ENCODE assay signal across 8 cellular contexts in genomic region chr1:37473431-37474050, GRCh38. TPM values are rescaled to one million over a fixed set of nuclear protein-coding genes. Genes with fewer than 3 reads are reported as not detected.
A peak's percentile ranks its signal among the peaks of the same experiment; 100 is the strongest.
DNase-seq lines count a peak whose midpoint lies in the region; ATAC-seq and TF ChIP-seq lines count a peak whose summit lies in the region.

No MANE protein-coding gene starts in this region.

- H3K18ac ChIP-seq in H9 (ENCODE audit: insufficient read length, low read depth, low read length) = peak overlapping the region; percentile 18

- H3K27ac ChIP-seq in A673 (ENCODE audit: low read depth, low read length, poor library complexity, severe bottlenecking) (no peak overlapping the region), H9 (ENCODE audit: insufficient read length, low read depth, low read length) (no peak overlapping the region), esophagus (ENCODE audit: low read depth in 2 of 2, low read length in 1 of 2) (peak overlapping the region; percentile 86 to 98)

- H3K79me2 ChIP-seq in H9 (ENCODE audit: insufficient read depth, low read length) = peaks cover 3% of the 10 kb centered on the region; the same call in 1 of the 2 replicates

- intact Hi-C loops in A673 (cut with micrococcal nuclease; ENCODE audit: unreplicated experiment) (no loop called here), activated B cell treated with CpG ODN at 0.5 μM for 24 hours (cut with micrococcal nuclease) (loop anchor here (1.0 to 10.0 kb wide), 7 partner anchors 13 to 1631 kb away; partner anchors contain the start of genes C1orf122, CDCA8, MEAF6 and YRDC), natural killer cell (cut with micrococcal nuclease) (loop anchor here (1.0 to 10.0 kb wide), 2 partner anchors 8 to 531 kb away; partner anchors contain the start of gene FHL3), sciatic nerve (cut with DNase I) (no loop called here)

- H3K9me3 Mint-ChIP-seq in H9 (no peaks in the 10 kb centered on the region), activated B cell treated with CpG ODN at 0.5 μM for 24 hours (no peaks in the 10 kb centered on the region), natural killer cell (no peaks in the 10 kb centered on the region)

- no peak overlapping the region for H3K9ac ChIP-seq in H9 (ENCODE audit: extremely low read depth, insufficient read length, low read length)

- H3K27ac Mint-ChIP-seq in H9 (peak overlapping the region in 1 of 3 experiments; percentile 27; a peak in 1 of 7 replicates), activated B cell treated with CpG ODN at 0.5 μM for 24 hours (peak overlapping the region; percentile 66), natural killer cell (peak overlapping the region; percentile 99 to 100)

- peaks cover 9% of the 10 kb centered on the region in 3 experiments; a peak in 5 of 7 replicates for H3K36me3 Mint-ChIP-seq in H9 (ENCODE audit: insufficient read depth in 1 of 3, low read depth in 3 of 3)
- peaks cover 35% of the 10 kb centered on the region for H3K36me3 Mint-ChIP-seq in activated B cell treated with CpG ODN at 0.5 μM for 24 hours (ENCODE audit: low read depth)
- no peaks in the 10 kb centered on the region for H3K36me3 Mint-ChIP-seq in natural killer cell

- H3K79me1 ChIP-seq in H9 (ENCODE audit: insufficient read depth, low read depth, low read length, poor library complexity, severe bottlenecking) = no peaks in the 10 kb centered on the region

- peaks cover 48 to 53% of the 10 kb centered on the region in 2 experiments for H3K4me1 Mint-ChIP-seq in H9
- peaks cover 30% of the 10 kb centered on the region for H3K4me1 Mint-ChIP-seq in activated B cell treated with CpG ODN at 0.5 μM for 24 hours
- peaks cover 59 to 68% of the 10 kb centered on the region in 2 donors for H3K4me1 Mint-ChIP-seq in natural killer cell

- H2BK15ac ChIP-seq in H9 (ENCODE audit: low read depth, low read length) = no peak overlapping the region

- no peaks in the 10 kb centered on the region for H3K27me3 ChIP-seq in A673 (replicated peaks; ENCODE audit: insufficient read depth, low read depth, low read length, poor library complexity)
- H3K27me3 ChIP-seq in H9 (ENCODE audit: insufficient read depth, low read length) = peaks cover 4% of the 10 kb centered on the region; the same call in 1 of the 2 replicates
- no peaks in the 10 kb centered on the region for H3K27me3 ChIP-seq in esophagus (ENCODE audit: control insufficient read depth in 1 of 2, insufficient read depth in 2 of 2, low read length in 2 of 2)

- H3K4ac ChIP-seq in H9 (ENCODE audit: low read depth, low read length) = no peak overlapping the region

- DNase-seq in A673 (ENCODE audit: low spot score) (peak; percentile 29), H9 (no peak), activated B cell treated with CpG ODN at 0.5 μM for 24 hours (no peak), natural killer cell (peak; percentile 43), sciatic nerve (ENCODE audit: low spot score) (no peak), NOMO-1 treated with DMSO at 0.1 percent for 48 hours (lab: John Stamatoyannopoulos, UW; ENCODE audit: unreplicated experiment) (no peak), HuH-7.5 (ENCODE audit: low spot score) (no peak)

- TSS peak; percentile 19 for BruUV-seq in A673 (replicated peaks; lab: Mats Ljungman, UMichigan)

- CTCF ChIA-PET in A673 (lab: Charles Lee) = interaction anchor here (0.6 kb wide), 1 partner anchor 545 kb away, joined by 3 read pairs; no protein-coding TSS in a partner anchor
- CTCF ChIA-PET in activated B cell treated with CpG ODN at 0.5 μM for 24 hours (lab: Charles Lee) = interaction anchor here (1.8 to 10.1 kb wide), 2 partner anchors 14 to 18 kb away, joined by 7 to 124 read pairs; no protein-coding TSS in a partner anchor

- WGBS in H9 (ENCODE audit: extremely low coverage, insufficient read length, low lambda C conversion rate) = no CpG with 5 or more reads among the region's 12 CpGs
- 21 to 25% methylated on average over 12 of the region's 12 CpGs for WGBS in esophagus, 2 donors

- H3K4me2 ChIP-seq in H9 (ENCODE audit: insufficient read depth, insufficient read length, low read length) = peak overlapping the region; percentile 98

- H3K23ac ChIP-seq in H9 (ENCODE audit: insufficient read length, low read depth, low read length) = no peak overlapping the region

- no peak overlapping the region for H2BK20ac ChIP-seq in H9 (ENCODE audit: low read depth, low read length, poor library complexity, severe bottlenecking)

- no peak overlapping the region for H2BK5ac ChIP-seq in H9 (ENCODE audit: insufficient read length, low read length)

- no peak overlapping the region for H4K5ac ChIP-seq in H9 (ENCODE audit: insufficient read length, low read depth, low read length)

- H3K4me3 ChIP-seq in A673 (ENCODE audit: low read depth, low read length, poor library complexity, severe bottlenecking) (peak overlapping the region; percentile 75), esophagus (ENCODE audit: low read depth in 1 of 2, low read length in 2 of 2) (peak overlapping the region; percentile 70)

- no peak overlapping the region for H2AFZ ChIP-seq in H9 (ENCODE audit: low read length)

- H3K4me1 ChIP-seq in A673 (ENCODE audit: insufficient read depth, low read length, poor library complexity, severe bottlenecking) = peaks cover 52% of the 10 kb centered on the region
- H3K4me1 ChIP-seq in H9 (ENCODE audit: insufficient read depth, low read length) = peaks cover 17% of the 10 kb centered on the region; the same call in 1 of the 2 replicates
- peaks cover 13 to 42% of the 10 kb centered on the region in 2 donors for H3K4me1 ChIP-seq in esophagus (ENCODE audit: control insufficient read depth in 2 of 2, insufficient read depth in 2 of 2, low read length in 1 of 2)

- no peak overlapping the region for H3K14ac ChIP-seq in H9 (ENCODE audit: insufficient read depth, low read length)

- H2BK12ac ChIP-seq in H9 (ENCODE audit: insufficient read length, low read depth, low read length) = no peak overlapping the region

- no peak overlapping the region for H4K8ac ChIP-seq in H9 (replicated peaks; ENCODE audit: insufficient read length, low read depth, low read length)

- H3K56ac ChIP-seq in H9 (ENCODE audit: insufficient read length, low read depth, low read length) = no peak overlapping the region

- H3K27me3 Mint-ChIP-seq in H9 (ENCODE audit: low read depth) (peaks cover 18% of the 10 kb centered on the region), activated B cell treated with CpG ODN at 0.5 μM for 24 hours (peaks cover 6% of the 10 kb centered on the region), natural killer cell (ENCODE audit: low read depth in 2 of 2) (no peaks in the 10 kb centered on the region)

- no peak for TF ChIP-seq CTCF in A673 (conservative IDR thresholded peaks at IDR 0.05; ENCODE audit: low read depth, low read length)
- TF ChIP-seq CTCF in H9 (conservative IDR thresholded peaks at IDR 0.05) = no peak
- TF ChIP-seq CTCF in activated B cell treated with CpG ODN at 0.5 μM for 24 hours (IDR thresholded peaks at IDR 0.05) = no peak
- no peak for TF ChIP-seq CTCF in natural killer cell (IDR thresholded peaks at IDR 0.05)

- ATAC-seq in activated B cell treated with CpG ODN at 0.5 μM for 24 hours (ENCODE audit: low read depth) (no peak), natural killer cell (peak; percentile 9 to 25 (median 9)), sciatic nerve (no peak)

- H3K4me3 Mint-ChIP-seq in H9 (peak overlapping the region; percentile 69 to 81), activated B cell treated with CpG ODN at 0.5 μM for 24 hours (peak overlapping the region; percentile 85), natural killer cell (peak overlapping the region; percentile 83)

- no peaks in the 10 kb centered on the region for H3K9me3 ChIP-seq in A673 (ENCODE audit: low read depth, low read length, poor library complexity, severe bottlenecking)
- H3K9me3 ChIP-seq in H9 (ENCODE audit: control insufficient read depth, low read depth, low read length) = no peaks in the 10 kb centered on the region
- H3K9me3 ChIP-seq in esophagus (ENCODE audit: control insufficient read depth in 2 of 2, insufficient read depth in 1 of 2, low read depth in 1 of 2, low read length in 1 of 2) = no peaks in the 10 kb centered on the region

- no peaks in the 10 kb centered on the region for H4K20me1 ChIP-seq in H9 (ENCODE audit: control insufficient read depth, insufficient read depth, insufficient read length)

- no peak overlapping the region for H2BK120ac ChIP-seq in H9 (ENCODE audit: low read depth, low read length, poor library complexity, severe bottlenecking)

- POLR2A ChIA-PET in A673 (lab: Charles Lee; ENCODE audit: low non-redundant PET) = no interaction called here
- POLR2A ChIA-PET in activated B cell treated with CpG ODN at 0.5 μM for 24 hours (lab: Charles Lee) = interaction anchor here (1.0 to 7.9 kb wide), 5 partner anchors 13 to 217 kb away, joined by 3 to 132 read pairs (median 29); partner anchors contain the start of genes CDCA8 and MEAF6

- H3K36me3 ChIP-seq in A673 (ENCODE audit: insufficient read depth, low read length, poor library complexity, severe bottlenecking) (peaks cover 3% of the 10 kb centered on the region), esophagus (ENCODE audit: control insufficient read depth in 2 of 2, insufficient read depth in 2 of 2, low read length in 1 of 2) (peaks cover 4 to 17% of the 10 kb centered on the region in 2 donors)

- no peak overlapping the region for H2AK5ac ChIP-seq in H9 (ENCODE audit: insufficient read length, low read length)

- peaks cover 13% of the 10 kb centered on the region for H3K23me2 ChIP-seq in H9 (ENCODE audit: insufficient read length, low read depth, low read length, poor library complexity, severe bottlenecking)

- H3T11ph ChIP-seq in H9 (ENCODE audit: low read length) = no peak overlapping the region

- H4K91ac ChIP-seq in H9 (ENCODE audit: insufficient read length, low read depth, low read length) = no peak overlapping the region

RNA-seq across cellular contexts. Expression of gene ZC3H12A, which starts 0.8 kb away (rescaled TPM):
- 4.8 and 5.4 TPM in 2 replicates for total RNA-seq in A673 (2021)
- total RNA-seq in H9 (2021) = 6.7 and 6.8 TPM in 2 replicates
- total RNA-seq in activated B cell treated with CpG ODN at 0.5 μM for 24 hours = 140 and 145 TPM in 2 replicates
- polyA plus RNA-seq in esophagus = 10 to 100 TPM; 17.6 to 25.3 TPM
- 100 to 1,000 TPM; 219 to 366 (median 289) TPM for total RNA-seq in natural killer cell
- 5.8 TPM for total RNA-seq in sciatic nerve

RNA-seq across cellular contexts. Expression of gene MEAF6, which starts 41.0 kb away (rescaled TPM):
- total RNA-seq in A673 (2021) (73.8 and 75.7 TPM in 2 replicates), H9 (2021) (48.8 and 51.6 TPM in 2 replicates), activated B cell treated with CpG ODN at 0.5 μM for 24 hours (59.9 and 66.5 TPM in 2 replicates), natural killer cell (10 to 100 TPM; 63.9 to 78.7 (median 69.0) TPM), sciatic nerve (52.7 TPM)
- polyA plus RNA-seq in esophagus = 10 to 100 TPM; 28.8 to 33.9 TPM

Comparison
In these comparisons a context has a peak if more than half of its experiments do, and no peak if none do; other contexts are left out.
1. DNase-seq: peak in A673 (single experiment) and natural killer cell (single experiment); none in H9 (single experiment), activated B cell treated with CpG ODN at 0.5 μM for 24 hours (single experiment), sciatic nerve (single experiment), NOMO-1 treated with DMSO at 0.1 percent for 48 hours (single experiment) and HuH-7.5 (single experiment).
2. H3K27ac ChIP-seq: peak in esophagus (2 of 2); none in A673 (single experiment) and H9 (single experiment).
3. ATAC-seq: peak in natural killer cell (3 of 3); none in activated B cell treated with CpG ODN at 0.5 μM for 24 hours (single experiment) and sciatic nerve (single experiment).
4. RNA of gene ZC3H12A, which starts 0.8 kb away (total RNA-seq): 219 to 366 TPM in natural killer cell and 140 to 145 TPM in activated B cell treated with CpG ODN at 0.5 μM for 24 hours; 6.7 to 6.8 TPM in H9, 5.8 TPM in sciatic nerve (single experiment) and 4.8 to 5.4 TPM in A673; every median in the first group is over 10 times any median in the second.
5. intact Hi-C loops: an anchor here in activated B cell treated with CpG ODN at 0.5 μM for 24 hours (1.0 to 10.0 kb wide) and natural killer cell (1.0 to 10.0 kb wide); none called in A673 and sciatic nerve.
6. Peak in every context shown above with its lines, with median percentiles within 50 percentile points of each other: H3K4me3 Mint-ChIP-seq.